ENCODE assay signal across 12 cellular contexts in genomic region chr1:6770727-6771567, GRCh38. TPM values are rescaled to one million over a fixed set of nuclear protein-coding genes. Genes with fewer than 3 reads are reported as not detected.
DNase-seq lines count a peak whose midpoint lies in the region; ATAC-seq lines count a peak whose summit lies in the region.
"Had no signal": no experiment of that assay in that cellular context is flagged by ENCODE, and none has a peak within 500 bp of the region (broad histone marks: within the 10 kb centered on the region; RNA-seq: fewer than 3 reads in every experiment).

No MANE protein-coding gene starts in this region.

- ATAC-seq in naive B cell (ENCODE audit: low read depth in 2 of 2), result peak; percentile 72 to 73
- ATAC-seq in GM19455 (IDR thresholded peaks at IDR 0.05; ENCODE audit: unreplicated experiment), result no peak
- ATAC-seq in HG03432 (IDR thresholded peaks at IDR 0.05; ENCODE audit: unreplicated experiment), result no peak
- ATAC-seq: CD8-positive, alpha-beta T cell had no signal

- H3K4me1 Mint-ChIP-seq in naive B cell, result peaks cover 10 to 18% (median 16%) of the 10 kb centered on the region in 3 donors

- peak overlapping the region in 1 of 6 donors; percentile 38 for H3K27ac Mint-ChIP-seq in naive B cell
- H3K27ac Mint-ChIP-seq: activated naive CD8-positive, alpha-beta T cell treated with anti-CD3 and anti-CD28 coated beads for 36 hours; CD8-positive, alpha-beta T cell had no signal

- no peaks in the 10 kb centered on the region for H3K36me3 Mint-ChIP-seq in naive B cell
- H3K36me3 Mint-ChIP-seq: activated naive CD8-positive, alpha-beta T cell treated with anti-CD3 and anti-CD28 coated beads for 36 hours; CD8-positive, alpha-beta T cell had no signal

- no peaks in the 10 kb centered on the region for H4K20me1 ChIP-seq in BLaER1

- H3K9me3 ChIP-seq in BLaER1, result peaks cover 1% of the 10 kb centered on the region; the same call in 1 of the 2 replicates

- H3K4me1 ChIP-seq in BLaER1, result peaks cover 13% of the 10 kb centered on the region; the same call in 1 of the 2 replicates

- H3K27me3 ChIP-seq in BLaER1, result no peaks in the 10 kb centered on the region

- H3K36me3 ChIP-seq in BLaER1, result no peaks in the 10 kb centered on the region

- no peaks in the 10 kb centered on the region for H3K9me3 Mint-ChIP-seq in naive B cell
- H3K9me3 Mint-ChIP-seq: activated naive CD8-positive, alpha-beta T cell treated with anti-CD3 and anti-CD28 coated beads for 36 hours; CD8-positive, alpha-beta T cell had no signal

- H3K27me3 Mint-ChIP-seq in naive B cell, result peaks cover 0 to 5% (median 0%) of the 10 kb centered on the region in 3 donors

- no peak overlapping the region for H3K4me3 ChIP-seq in BLaER1

- no peak overlapping the region for H3K27ac ChIP-seq in BLaER1

- peak overlapping the region in 2 of 8 donors; percentile 29 to 52 for H3K4me3 Mint-ChIP-seq in naive B cell
- H3K4me3 Mint-ChIP-seq: activated naive CD8-positive, alpha-beta T cell treated with anti-CD3 and anti-CD28 coated beads for 36 hours; CD8-positive, alpha-beta T cell had no signal

- peak overlapping the region; percentile 20; the same call in 1 of the 2 replicates for H3K4me2 ChIP-seq in BLaER1

- no peak overlapping the region for H3K9ac ChIP-seq in BLaER1

- DNase-seq in NAMALWA (ENCODE audit: low spot score) (peak; percentile 82), dedifferentiated amniotic fluid mesenchymal stem cell (ENCODE audit: extremely low spot score) (peak; percentile 47), naive B cell (no peak), DMS153 (lab: John Stamatoyannopoulos, UW) (no peak)
- no peak for DNase-seq in effector CD4-positive, alpha-beta T cell
- DNase-seq: activated CD4-positive, alpha-beta T cell treated with anti-CD3 and anti-CD28 coated beads for 48 hours; activated naive CD8-positive, alpha-beta T cell treated with anti-CD3 and anti-CD28 coated beads for 36 hours; CD8-positive, alpha-beta T cell; glutamatergic neuron had no signal

RNA-seq across cellular contexts. Expression of gene CAMTA1, which starts 14.3 kb away (rescaled TPM):
- polyA plus RNA-seq in naive B cell (ENCODE audit: low read depth in 6 of 6), result 100 to 1,000 TPM in 1 of 6 donors, 10 to 100 TPM in 5; 75.4 to 140 (median 88.8) TPM

Comparison
In these comparisons a context has a peak if more than half of its experiments do, and no peak if none do; other contexts are left out.
1. DNase-seq: peak in NAMALWA (single experiment) and dedifferentiated amniotic fluid mesenchymal stem cell (single experiment); none in naive B cell (single experiment), DMS153 (single experiment) and effector CD4-positive, alpha-beta T cell (single experiment).
2. ATAC-seq: peak in naive B cell (2 of 2); none in GM19455 (single experiment) and HG03432 (single experiment).